Comparison of ENCODE assay signal across 16 cellular contexts in the genomic region with DNA sequence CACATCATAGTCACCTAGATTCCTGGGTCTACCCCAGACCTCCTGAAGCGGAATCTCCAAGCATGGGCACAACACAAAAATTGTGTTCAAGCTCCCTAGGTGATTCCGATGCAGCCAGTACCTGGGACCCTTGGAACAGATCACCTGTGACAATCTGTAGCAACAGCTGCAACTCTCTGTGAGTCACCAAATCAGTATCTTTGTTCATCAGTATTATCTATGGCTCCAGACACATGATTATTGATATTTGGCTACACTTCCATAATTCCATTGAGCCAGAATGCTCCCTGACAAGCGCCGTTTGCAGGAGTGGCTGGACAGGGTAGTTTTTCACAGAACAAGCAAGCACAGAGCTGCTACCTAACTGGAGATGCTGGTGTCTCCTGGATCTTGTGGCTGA.
"Had no signal": no experiment of that assay in that cellular context is flagged by ENCODE, and none has a peak within 500 bp of the region (broad histone marks: within the 10 kb centered on the region; RNA-seq: fewer than 3 reads in every experiment).

No MANE protein-coding gene starts in this region.

- H3K9me3 ChIP-seq: left ventricle myocardium inferior, ovary, prostate gland, suprapubic skin, thoracic aorta, tibial artery, upper lobe of right lung had no signal

- ATAC-seq: natural killer cell treated with Interleukin-12 subunit alpha and Interleukin-12 subunit beta and Interleukin-15 and Interleukin-18, amount 100 ng/mL, for 72 hours; sciatic nerve; upper lobe of right lung had no signal

- H3K27ac ChIP-seq: left ventricle myocardium inferior, ovary, prostate gland, skin epidermis, suprapubic skin, thoracic aorta, tibial artery, upper lobe of right lung had no signal

- DNase-seq: left ventricle myocardium inferior; naive B cell; ovary; retina; right cardiac atrium; stimulated activated CD4-positive, alpha-beta T cell treated with anti-CD3 and anti-CD28 coated beads, Interleukin-4, amount 100 ng/mL, for 24 hours; stimulated activated naive CD4-positive, alpha-beta T cell; tibial artery; upper lobe of right lung had no signal

- H3K27me3 ChIP-seq: ovary, suprapubic skin, tibial artery, upper lobe of right lung had no signal

- H3K4me1 ChIP-seq: left ventricle myocardium inferior, prostate gland, suprapubic skin, tibial artery, upper lobe of right lung had no signal

- H3K36me3 ChIP-seq: left ventricle myocardium inferior, ovary, prostate gland, suprapubic skin, thoracic aorta, tibial artery, upper lobe of right lung had no signal

- H3K4me3 ChIP-seq: left ventricle myocardium inferior, lung, ovary, prostate gland, skin epidermis, suprapubic skin, thoracic aorta, tibial artery, upper lobe of right lung had no signal
